In genomic region chr6:111819458-111819857, GRCh38 we compare ENCODE assay signal across 15 cellular contexts. TPM values are rescaled to one million over a fixed set of nuclear protein-coding genes. Genes with fewer than 3 reads are reported as not detected.
A peak's percentile ranks its signal among the peaks of the same experiment; 100 is the strongest.
DNase-seq lines count a peak whose midpoint lies in the region; ATAC-seq and TF ChIP-seq lines count a peak whose summit lies in the region.
"Had no signal": no experiment of that assay in that cellular context is flagged by ENCODE, and none has a peak within 500 bp of the region (broad histone marks: within the 10 kb centered on the region; RNA-seq: fewer than 3 reads in every experiment).

No MANE protein-coding gene starts in this region.

- H3K4me1 Mint-ChIP-seq in activated T-cell treated with anti-CD3 and anti-CD28 coated beads, Interleukin-2, amount 50 U/mL, for 72 hours (ENCODE audit: low read depth) = peaks cover 78% of the 10 kb centered on the region
- peaks cover 64% of the 10 kb centered on the region for H3K4me1 Mint-ChIP-seq in stimulated activated naive CD8-positive, alpha-beta T cell treated with anti-CD3 and anti-CD28 coated beads, Interleukin-15, amount 100 ng/mL, for 72 hours
- peaks cover 41% of the 10 kb centered on the region for H3K4me1 Mint-ChIP-seq in HFFc6 (ENCODE audit: low read depth)

- no peak overlapping the region for H3K9ac ChIP-seq in SK-N-MC (ENCODE audit: insufficient read length)
- H3K9ac ChIP-seq: GM23248 had no signal

- H3K27ac Mint-ChIP-seq in activated T-cell treated with anti-CD3 and anti-CD28 coated beads, Interleukin-2, amount 50 U/mL, for 72 hours = peak overlapping the region; percentile 69
- H3K27ac Mint-ChIP-seq in stimulated activated naive CD8-positive, alpha-beta T cell treated with anti-CD3 and anti-CD28 coated beads, Interleukin-15, amount 100 ng/mL, for 72 hours = no peak overlapping the region
- H3K27ac Mint-ChIP-seq in HFFc6 = no peak overlapping the region

- 0 out of 2 replicates have a peak overlapping the region, but pooled peaks have one; percentile 2 for H3K27ac ChIP-seq in SK-N-MC
- peak overlapping the region; percentile 14 for H3K27ac ChIP-seq in effector memory CD4-positive, alpha-beta T cell (ENCODE audit: insufficient read depth, low read length, poor library complexity, severe bottlenecking)
- H3K27ac ChIP-seq: GM23248, HL-60, PC-9 had no signal

- peaks cover 5 to 27% of the 10 kb centered on the region in 2 donors for H3K36me3 Mint-ChIP-seq in activated T-cell treated with anti-CD3 and anti-CD28 coated beads, Interleukin-2, amount 50 U/mL, for 72 hours (ENCODE audit: insufficient read depth in 2 of 2)
- H3K36me3 Mint-ChIP-seq in HFFc6 (ENCODE audit: low read depth) = peaks cover 5% of the 10 kb centered on the region; the same call in 1 of the 2 replicates

- peak overlapping the region; percentile 56 to 65 for H3K4me3 Mint-ChIP-seq in activated T-cell treated with anti-CD3 and anti-CD28 coated beads, Interleukin-2, amount 50 U/mL, for 72 hours
- peak overlapping the region; percentile 8 to 40 for H3K4me3 Mint-ChIP-seq in stimulated activated naive CD8-positive, alpha-beta T cell treated with anti-CD3 and anti-CD28 coated beads, Interleukin-15, amount 100 ng/mL, for 72 hours
- H3K4me3 Mint-ChIP-seq in HFFc6 = no peak overlapping the region

- H3K9me3 Mint-ChIP-seq in activated T-cell treated with anti-CD3 and anti-CD28 coated beads, Interleukin-2, amount 50 U/mL, for 72 hours = no peaks in the 10 kb centered on the region
- H3K9me3 Mint-ChIP-seq in stimulated activated naive CD8-positive, alpha-beta T cell treated with anti-CD3 and anti-CD28 coated beads, Interleukin-15, amount 100 ng/mL, for 72 hours = no peaks in the 10 kb centered on the region
- no peaks in the 10 kb centered on the region for H3K9me3 Mint-ChIP-seq in HFFc6

- H3K36me3 ChIP-seq in SK-N-MC (ENCODE audit: insufficient read depth, low read length) = peaks cover 22% of the 10 kb centered on the region
- H3K36me3 ChIP-seq in effector memory CD4-positive, alpha-beta T cell (ENCODE audit: control insufficient read depth, insufficient read depth, low read length) = no peaks in the 10 kb centered on the region

- TF ChIP-seq CTCF in HFFc6 (IDR thresholded peaks at IDR 0.05) = no peak

- H3K27me3 ChIP-seq in effector memory CD4-positive, alpha-beta T cell (replicated peaks; ENCODE audit: control insufficient read depth, insufficient read depth, low read length, poor library complexity, severe bottlenecking) = no peaks in the 10 kb centered on the region

- H3K4me3 ChIP-seq in SK-N-MC = no peak overlapping the region
- H3K4me3 ChIP-seq in effector memory CD4-positive, alpha-beta T cell (ENCODE audit: insufficient read depth, low read depth, low read length, poor library complexity, severe bottlenecking) = no peak overlapping the region
- H3K4me3 ChIP-seq: GM23248, PC-9 had no signal

- H3K27me3 Mint-ChIP-seq in activated T-cell treated with anti-CD3 and anti-CD28 coated beads, Interleukin-2, amount 50 U/mL, for 72 hours (ENCODE audit: low read depth) = no peaks in the 10 kb centered on the region
- no peaks in the 10 kb centered on the region for H3K27me3 Mint-ChIP-seq in stimulated activated naive CD8-positive, alpha-beta T cell treated with anti-CD3 and anti-CD28 coated beads, Interleukin-15, amount 100 ng/mL, for 72 hours
- H3K27me3 Mint-ChIP-seq in HFFc6 (ENCODE audit: insufficient read depth) = no peaks in the 10 kb centered on the region

- H3K4me1 ChIP-seq in effector memory CD4-positive, alpha-beta T cell (ENCODE audit: control insufficient read depth, insufficient read depth, low read length, poor library complexity, severe bottlenecking) = peaks cover 30% of the 10 kb centered on the region

- ATAC-seq in activated T-cell treated with anti-CD3 and anti-CD28 coated beads, Interleukin-2, amount 50 U/mL, for 72 hours (replicated peaks in 1 of 2) = no peak
- no peak for ATAC-seq in stimulated activated naive CD8-positive, alpha-beta T cell treated with anti-CD3 and anti-CD28 coated beads, Interleukin-15, amount 100 ng/mL, for 72 hours
- ATAC-seq: HCT116 had no signal

- no peak for DNase-seq in activated T-cell treated with anti-CD3 and anti-CD28 coated beads, Interleukin-2, amount 50 U/mL, for 72 hours
- DNase-seq in activated T-cell treated with anti-CD3 and anti-CD28 coated beads for 4 hours (no peak), SK-N-MC (ENCODE audit: low read depth, low spot score) (no peak), NOMO-1 (lab: John Stamatoyannopoulos, UW; ENCODE audit: unreplicated experiment in 2 of 2) (no peak), HFFc6 (no peak), DMS79 treated with DMSO at 0.1 percent for 48 hours (lab: John Stamatoyannopoulos, UW) (no peak)
- no peak for DNase-seq in effector memory CD4-positive, alpha-beta T cell
- DNase-seq in stimulated activated naive CD8-positive, alpha-beta T cell treated with anti-CD3 and anti-CD28 coated beads, Interleukin-15, amount 100 ng/mL, for 72 hours = no peak
- DNase-seq: AML-193, GM23248, NCI-H1048, NCI-H446, PC-9 had no signal

- H3K9me3 ChIP-seq in SK-N-MC (ENCODE audit: low read depth, low read length) = no peaks in the 10 kb centered on the region
- H3K9me3 ChIP-seq in effector memory CD4-positive, alpha-beta T cell (ENCODE audit: control insufficient read depth, low read length) = no peaks in the 10 kb centered on the region

RNA-seq across cellular contexts. Expression of gene FYN, which starts 53.8 kb away (rescaled TPM):
- 100 to 1,000 TPM; 504 to 505 TPM for total RNA-seq in activated T-cell treated with anti-CD3 and anti-CD28 coated beads, Interleukin-2, amount 50 U/mL, for 72 hours
- 10 to 100 TPM; 41.5 to 59.9 (median 49.7) TPM for total RNA-seq in HFFc6 (2021; fragmentation: NEBNext Ultra II Directional; extraction: Animal tissue kit (Norgen Biotek cat#: 25700))

Comparison
In these comparisons a context has a peak if more than half of its experiments do, and no peak if none do; other contexts are left out.
1. RNA of gene FYN, which starts 53.8 kb away (total RNA-seq): 504 to 505 TPM in activated T-cell treated with anti-CD3 and anti-CD28 coated beads, Interleukin-2, amount 50 U/mL, for 72 hours; 41.5 to 59.9 TPM in HFFc6; every median in the first group is over 4 times any median in the second.